Comparison of ENCODE assay signal across 8 cellular contexts in genomic region chr2:222320441-222321395, GRCh38. TPM values are rescaled to one million over a fixed set of nuclear protein-coding genes. Genes with fewer than 3 reads are reported as not detected.
DNase-seq lines count a peak whose midpoint lies in the region; ATAC-seq, FAIRE-seq and TF ChIP-seq lines count a peak whose summit lies in the region.

No MANE protein-coding gene starts in this region.

- no peak overlapping the region for H3K27ac Mint-ChIP-seq in HFFc6
- H3K27ac Mint-ChIP-seq in activated naive CD8-positive, alpha-beta T cell treated with anti-CD3 and anti-CD28 coated beads, Interleukin-2, amount 10 ng/mL, durations not matched to agents 7 days and 5 days: no peak overlapping the region
- H3K27ac Mint-ChIP-seq in immature natural killer cell: no peak overlapping the region

- H3K4me1 ChIP-seq in BE2C: peaks cover 12% of the 10 kb centered on the region

- H3K27me3 ChIP-seq in BE2C: no peaks in the 10 kb centered on the region

- peak overlapping the region; percentile 74 for H3K4me3 ChIP-seq in BE2C (ENCODE audit: low read depth, low read length)

- H3K36me3 Mint-ChIP-seq in HFFc6 (ENCODE audit: low read depth) (no peaks in the 10 kb centered on the region), immature natural killer cell (no peaks in the 10 kb centered on the region)
- no peaks in the 10 kb centered on the region for H3K36me3 Mint-ChIP-seq in activated naive CD8-positive, alpha-beta T cell treated with anti-CD3 and anti-CD28 coated beads, Interleukin-2, amount 10 ng/mL, durations not matched to agents 7 days and 5 days

- H3K4me3 Mint-ChIP-seq in HFFc6: peak overlapping the region; percentile 86
- peak overlapping the region; percentile 71 for H3K4me3 Mint-ChIP-seq in activated naive CD8-positive, alpha-beta T cell treated with anti-CD3 and anti-CD28 coated beads, Interleukin-2, amount 10 ng/mL, durations not matched to agents 7 days and 5 days
- H3K4me3 Mint-ChIP-seq in immature natural killer cell: peak overlapping the region in 4 of 5 donors; percentile 22 to 64 (median 37)

- no peak for ATAC-seq in activated naive CD8-positive, alpha-beta T cell treated with anti-CD3 and anti-CD28 coated beads, Interleukin-2, amount 10 ng/mL, durations not matched to agents 7 days and 5 days (ENCODE audit: low read depth)

- POLR2A ChIA-PET in activated naive CD8-positive, alpha-beta T cell treated with anti-CD3 and anti-CD28 coated beads, Interleukin-2, amount 10 ng/mL, durations not matched to agents 7 days and 5 days (lab: Charles Lee): no interaction called here

- TF ChIP-seq CTCF in BE2C (IDR thresholded peaks at IDR 0.05; ENCODE audit: low read depth, low read length) (no peak), HFFc6 (IDR thresholded peaks at IDR 0.05) (no peak)

- peaks cover 15% of the 10 kb centered on the region for H3K27me3 Mint-ChIP-seq in HFFc6 (ENCODE audit: insufficient read depth)
- peaks cover 51% of the 10 kb centered on the region for H3K27me3 Mint-ChIP-seq in activated naive CD8-positive, alpha-beta T cell treated with anti-CD3 and anti-CD28 coated beads, Interleukin-2, amount 10 ng/mL, durations not matched to agents 7 days and 5 days
- H3K27me3 Mint-ChIP-seq in immature natural killer cell (ENCODE audit: low read depth in 3 of 3): peaks cover 5 to 15% (median 14%) of the 10 kb centered on the region in 3 donors

- H3K9me3 Mint-ChIP-seq in HFFc6 (no peaks in the 10 kb centered on the region), immature natural killer cell (peaks cover 0 to 8% (median 0%) of the 10 kb centered on the region in 6 donors)
- H3K9me3 Mint-ChIP-seq in activated naive CD8-positive, alpha-beta T cell treated with anti-CD3 and anti-CD28 coated beads, Interleukin-2, amount 10 ng/mL, durations not matched to agents 7 days and 5 days: no peaks in the 10 kb centered on the region

- H3K4me1 Mint-ChIP-seq in HFFc6 (ENCODE audit: low read depth) (peaks cover 14% of the 10 kb centered on the region), immature natural killer cell (peaks cover 4 to 7% of the 10 kb centered on the region in 2 donors)
- peaks cover 5% of the 10 kb centered on the region for H3K4me1 Mint-ChIP-seq in activated naive CD8-positive, alpha-beta T cell treated with anti-CD3 and anti-CD28 coated beads, Interleukin-2, amount 10 ng/mL, durations not matched to agents 7 days and 5 days

- H3K36me3 ChIP-seq in BE2C: no peaks in the 10 kb centered on the region

- no peaks in the 10 kb centered on the region for H3K9me3 ChIP-seq in BE2C

- FAIRE-seq in urothelium cell line (lab: Jason Lieb, UNC): no peak

- DNase-seq in BE2C (peak; percentile 89), HFFc6 (no peak), immature natural killer cell (no peak), superior temporal gyrus (ENCODE audit: extremely low spot score) (peak; percentile 22), urothelium cell line (ENCODE audit: low spot score) (no peak), NCI-H2029 (lab: John Stamatoyannopoulos, UW) (no peak)
- no peak for DNase-seq in activated naive CD8-positive, alpha-beta T cell treated with anti-CD3 and anti-CD28 coated beads, Interleukin-2, amount 10 ng/mL, durations not matched to agents 7 days and 5 days
- no peak for DNase-seq in activated CD4-positive, alpha-beta T cell treated with anti-CD3 and anti-CD28 coated beads, Interleukin-2, amount 50 U/mL, for 48 hours

RNA-seq across cellular contexts. Expression of gene PAX3, which starts 21.9 kb away (rescaled TPM):
- not detected for polyA plus RNA-seq in BE2C (2012; ENCODE audit: insufficient read depth, insufficient read length, low read depth)
- total RNA-seq in HFFc6 (2021; fragmentation: NEBNext Ultra II Directional; extraction: Animal tissue kit (Norgen Biotek cat#: 25700)): 10 to 100 TPM; 13.2 to 20.7 (median 16.4) TPM
- not detected for total RNA-seq in activated naive CD8-positive, alpha-beta T cell treated with anti-CD3 and anti-CD28 coated beads, Interleukin-2, amount 10 ng/mL, durations not matched to agents 7 days and 5 days
- polyA plus RNA-seq in immature natural killer cell: not detected

Comparison
In these comparisons a context has a peak if more than half of its experiments do, and no peak if none do; other contexts are left out.
1. DNase-seq: peak in BE2C (single experiment) and superior temporal gyrus (single experiment); none in HFFc6 (single experiment), activated naive CD8-positive, alpha-beta T cell treated with anti-CD3 and anti-CD28 coated beads, Interleukin-2, amount 10 ng/mL, durations not matched to agents 7 days and 5 days (single experiment), immature natural killer cell (0 of 3), urothelium cell line (single experiment), NCI-H2029 (single experiment) and activated CD4-positive, alpha-beta T cell treated with anti-CD3 and anti-CD28 coated beads, Interleukin-2, amount 50 U/mL, for 48 hours (0 of 2).
2. RNA of gene PAX3, which starts 21.9 kb away (total RNA-seq): 13.2 to 20.7 TPM in HFFc6; not detected in activated naive CD8-positive, alpha-beta T cell treated with anti-CD3 and anti-CD28 coated beads, Interleukin-2, amount 10 ng/mL, durations not matched to agents 7 days and 5 days; every median in the first group is over 10 times any median in the second.
3. Peak in every context shown above with its lines, with median percentiles within 50 percentile points of each other: H3K4me3 Mint-ChIP-seq.